In the genomic region with DNA sequence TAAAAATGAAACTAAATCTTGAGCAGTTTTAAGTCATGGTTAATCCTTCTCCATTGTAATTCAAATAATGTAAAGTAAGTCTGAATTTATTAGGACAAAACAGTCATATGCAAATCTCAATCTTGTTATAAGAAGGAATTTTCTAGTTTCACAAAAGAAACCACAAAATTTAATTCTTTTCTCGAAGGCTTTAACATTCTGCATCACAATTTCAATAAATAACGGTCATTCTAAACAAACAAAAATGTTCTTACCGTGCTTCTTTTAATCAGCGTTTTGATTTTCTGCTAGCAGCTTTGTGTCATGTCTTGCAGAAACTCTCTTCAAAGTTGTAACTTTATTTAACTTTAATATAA, we compare ENCODE assay signal across 1 cellular context.
TF ChIP-seq lines count a peak whose summit lies in the region.

No MANE protein-coding gene starts in this region.

TF ChIP-seq in SK-N-SH treated with all-trans-retinoic acid at 6 μM for 48 hours, 23 proteins besides CTCF, POLR2A, EP300 and RAD21 (continued from another document):
- TF ChIP-seq TOX (CRISPR knock-in tag; IDR thresholded peaks at IDR 0.05; ENCODE audit: borderline replicate concordance) (no peak), ARNTL (CRISPR knock-in tag; IDR thresholded peaks at IDR 0.05; ENCODE audit: borderline replicate concordance, low read depth) (no peak), ZFP3 (CRISPR knock-in tag; IDR thresholded peaks at IDR 0.05) (no peak), ISL1 (CRISPR knock-in tag; IDR thresholded peaks at IDR 0.05) (no peak), ZNF565 (CRISPR knock-in tag; conservative IDR thresholded peaks at IDR 0.05; ENCODE audit: low read depth) (no peak), ZFP30 (CRISPR knock-in tag; IDR thresholded peaks at IDR 0.05) (no peak)
- TF ChIP-seq, protein P1, sequence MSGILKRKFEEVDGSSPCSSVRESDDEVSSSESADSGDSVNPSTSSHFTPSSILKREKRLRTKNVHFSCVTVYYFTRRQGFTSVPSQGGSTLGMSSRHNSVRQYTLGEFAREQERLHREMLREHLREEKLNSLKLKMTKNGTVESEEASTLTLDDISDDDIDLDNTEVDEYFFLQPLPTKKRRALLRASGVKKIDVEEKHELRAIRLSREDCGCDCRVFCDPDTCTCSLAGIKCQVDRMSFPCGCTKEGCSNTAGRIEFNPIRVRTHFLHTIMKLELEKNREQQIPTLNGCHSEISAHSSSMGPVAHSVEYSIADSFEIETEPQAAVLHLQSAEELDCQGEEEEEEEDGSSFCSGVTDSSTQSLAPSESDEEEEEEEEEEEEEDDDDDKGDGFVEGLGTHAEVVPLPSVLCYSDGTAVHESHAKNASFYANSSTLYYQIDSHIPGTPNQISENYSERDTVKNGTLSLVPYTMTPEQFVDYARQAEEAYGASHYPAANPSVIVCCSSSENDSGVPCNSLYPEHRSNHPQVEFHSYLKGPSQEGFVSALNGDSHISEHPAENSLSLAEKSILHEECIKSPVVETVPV (CRISPR knock-in tag; IDR thresholded peaks at IDR 0.05) = no peak
- TF ChIP-seq, protein P2, sequence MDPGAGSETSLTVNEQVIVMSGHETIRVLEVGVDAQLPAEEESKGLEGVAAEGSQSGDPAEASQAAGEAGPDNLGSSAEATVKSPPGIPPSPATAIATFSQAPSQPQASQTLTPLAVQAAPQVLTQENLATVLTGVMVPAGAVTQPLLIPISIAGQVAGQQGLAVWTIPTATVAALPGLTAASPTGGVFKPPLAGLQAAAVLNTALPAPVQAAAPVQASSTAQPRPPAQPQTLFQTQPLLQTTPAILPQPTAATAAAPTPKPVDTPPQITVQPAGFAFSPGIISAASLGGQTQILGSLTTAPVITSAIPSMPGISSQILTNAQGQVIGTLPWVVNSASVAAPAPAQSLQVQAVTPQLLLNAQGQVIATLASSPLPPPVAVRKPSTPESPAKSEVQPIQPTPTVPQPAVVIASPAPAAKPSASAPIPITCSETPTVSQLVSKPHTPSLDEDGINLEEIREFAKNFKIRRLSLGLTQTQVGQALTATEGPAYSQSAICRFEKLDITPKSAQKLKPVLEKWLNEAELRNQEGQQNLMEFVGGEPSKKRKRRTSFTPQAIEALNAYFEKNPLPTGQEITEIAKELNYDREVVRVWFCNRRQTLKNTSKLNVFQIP (CRISPR knock-in tag; IDR thresholded peaks at IDR 0.05; ENCODE audit: borderline replicate concordance, low read depth) = no peak
